In genomic region chr9:14346826-14347407, GRCh38 we compare ENCODE assay signal across 11 cellular contexts. TPM values are rescaled to one million over a fixed set of nuclear protein-coding genes. Genes with fewer than 3 reads are reported as not detected.
DNase-seq lines count a peak whose midpoint lies in the region; ATAC-seq and TF ChIP-seq lines count a peak whose summit lies in the region.
"Had no signal": no experiment of that assay in that cellular context is flagged by ENCODE, and none has a peak within 500 bp of the region (broad histone marks: within the 10 kb centered on the region; RNA-seq: fewer than 3 reads in every experiment).

No MANE protein-coding gene starts in this region.

- ATAC-seq in stimulated activated naive CD8-positive, alpha-beta T cell treated with anti-CD3 and anti-CD28 coated beads, Interleukin-15, Interleukin-2, amounts not matched to agents 100 U/mL and 50 U/mL, for 24 hours: no peak
- ATAC-seq in HG03196 (IDR thresholded peaks at IDR 0.05; ENCODE audit: unreplicated experiment): no peak

- BruUV-seq in OCI-LY7 (replicated peaks; lab: Mats Ljungman, UMichigan): no TSS peak

- no peaks in the 10 kb centered on the region for H3K9me2 ChIP-seq in OCI-LY7 (ENCODE audit: insufficient read depth, low read length)

- TF ChIP-seq CTCF in breast epithelium (IDR thresholded peaks at IDR 0.05) (no peak), OCI-LY7 (conservative IDR thresholded peaks at IDR 0.05; ENCODE audit: low read length) (no peak)

- no peaks in the 10 kb centered on the region for H3K4me1 ChIP-seq in breast epithelium
- peaks cover 19% of the 10 kb centered on the region for H3K4me1 ChIP-seq in iPS-15b (ENCODE audit: control insufficient read depth, insufficient read depth, low read length)
- H3K4me1 ChIP-seq in OCI-LY7 (ENCODE audit: insufficient read depth, low read length, poor library complexity, severe bottlenecking): no peaks in the 10 kb centered on the region

- H3K36me3 ChIP-seq in breast epithelium: no peaks in the 10 kb centered on the region
- no peaks in the 10 kb centered on the region for H3K36me3 ChIP-seq in iPS-15b (ENCODE audit: control insufficient read depth, insufficient read depth, low read length)
- no peaks in the 10 kb centered on the region for H3K36me3 ChIP-seq in OCI-LY7 (ENCODE audit: insufficient read depth, low read length)

- CTCF ChIA-PET in OCI-LY7 (lab: Charles Lee; ENCODE audit: unreplicated experiment): no interaction called here

- H2AFZ ChIP-seq in OCI-LY7 (ENCODE audit: low read length): no peak overlapping the region

- no peak overlapping the region for H3K9ac ChIP-seq in iPS-15b (ENCODE audit: low read depth, low read length)

- peaks cover 0 to 34% of the 10 kb centered on the region in 2 donors for H3K27me3 ChIP-seq in breast epithelium
- peaks cover 93% of the 10 kb centered on the region for H3K27me3 ChIP-seq in iPS-15b (ENCODE audit: control insufficient read depth, insufficient read depth, low read length)

- DNase-seq in DMS153 treated with DMSO at 0.1 percent for 48 hours (lab: John Stamatoyannopoulos, UW; ENCODE audit: unreplicated experiment) (peak; percentile 67), breast epithelium (ENCODE audit: low spot score in 2 of 2) (no peak), retina (peak; percentile 68), OCI-LY7 (ENCODE audit: low spot score) (no peak), NCI-H345 treated with DMSO at 0.1 percent for 48 hours (lab: John Stamatoyannopoulos, UW; ENCODE audit: unreplicated experiment) (no peak)
- no peak for DNase-seq in stimulated activated naive CD8-positive, alpha-beta T cell treated with anti-CD3 and anti-CD28 coated beads, Interleukin-15, Interleukin-2, amounts not matched to agents 100 U/mL and 50 U/mL, for 24 hours
- DNase-seq: naive B cell, T1000 had no signal

- no peak for TF ChIP-seq POLR2A in breast epithelium (IDR thresholded peaks at IDR 0.05)

- no peak overlapping the region for H3K4me2 ChIP-seq in OCI-LY7 (ENCODE audit: low read length)

- POLR2A ChIA-PET in OCI-LY7 (lab: Charles Lee): no interaction called here

- H3K79me2 ChIP-seq in OCI-LY7 (ENCODE audit: insufficient read depth, low read depth, low read length): no peaks in the 10 kb centered on the region

- peak overlapping the region; percentile 92 to 95 for H3K27ac ChIP-seq in breast epithelium
- no peak overlapping the region for H3K27ac ChIP-seq in OCI-LY7 (ENCODE audit: low read depth, low read length, poor library complexity, severe bottlenecking)
- H3K27ac ChIP-seq: C4-2B had no signal

- no peaks in the 10 kb centered on the region for H4K20me1 ChIP-seq in OCI-LY7 (ENCODE audit: insufficient read depth, low read length)

- H3K9me3 ChIP-seq in breast epithelium (no peaks in the 10 kb centered on the region), iPS-15b (ENCODE audit: control insufficient read depth, insufficient read depth, low read length) (no peaks in the 10 kb centered on the region), OCI-LY7 (ENCODE audit: low read length) (no peaks in the 10 kb centered on the region)

- H3K4me3 ChIP-seq in breast epithelium: peak overlapping the region; percentile 55 to 70 (median 55)
- H3K4me3 ChIP-seq in iPS-15b (ENCODE audit: low read depth, low read length): peak overlapping the region; percentile 71
- H3K4me3 ChIP-seq in OCI-LY7 (ENCODE audit: low read depth, low read length, poor library complexity, severe bottlenecking): no peak overlapping the region

- intact Hi-C loops in breast epithelium (cut with DNase I; ENCODE audit: low total_unique reads) (loop anchor here (10.0 kb wide), 1 partner anchor 912 kb away; no protein-coding TSS in a partner anchor), OCI-LY7 (cut with micrococcal nuclease; ENCODE audit: unreplicated experiment) (no loop called here)

RNA-seq across cellular contexts. Expression of gene NFIB, which starts 33.0 kb away (rescaled TPM):
- total RNA-seq in breast epithelium: 100 to 1,000 TPM in 2 of 3 donors, 10 to 100 TPM in 1; 95.2 to 237 (median 105) TPM
- 10.7 and 13.7 TPM in 2 replicates for total RNA-seq in OCI-LY7 (2014; rRNA removed; shearing (Covaris generic))
- 24.5 and 25.1 TPM in 2 replicates for total RNA-seq in OCI-LY7 (2022)

Comparison
In these comparisons a context has a peak if more than half of its experiments do, and no peak if none do; other contexts are left out.
1. DNase-seq: peak in DMS153 treated with DMSO at 0.1 percent for 48 hours (single experiment) and retina (single experiment); none in breast epithelium (0 of 2), OCI-LY7 (single experiment), stimulated activated naive CD8-positive, alpha-beta T cell treated with anti-CD3 and anti-CD28 coated beads, Interleukin-15, Interleukin-2, amounts not matched to agents 100 U/mL and 50 U/mL, for 24 hours (single experiment) and NCI-H345 treated with DMSO at 0.1 percent for 48 hours (single experiment).